Comparison of ENCODE assay signal across 15 cellular contexts in genomic region chr3:4908066-4908768, GRCh38.
DNase-seq lines count a peak whose midpoint lies in the region; ATAC-seq lines count a peak whose summit lies in the region.
"Had no signal": no experiment of that assay in that cellular context is flagged by ENCODE, and none has a peak within 500 bp of the region (broad histone marks: within the 10 kb centered on the region; RNA-seq: fewer than 3 reads in every experiment).

No MANE protein-coding gene starts in this region.

- peaks cover 3% of the 10 kb centered on the region for H3K9me3 Mint-ChIP-seq in activated naive CD4-positive, alpha-beta T cell treated with anti-CD3 and anti-CD28 coated beads, Interleukin-2, amount 10 ng/mL, durations not matched to agents 7 days and 5 days
- H3K9me3 Mint-ChIP-seq in T-cell, result no peaks in the 10 kb centered on the region
- no peaks in the 10 kb centered on the region for H3K9me3 Mint-ChIP-seq in effector memory CD8-positive, alpha-beta T cell
- no peaks in the 10 kb centered on the region for H3K9me3 Mint-ChIP-seq in stimulated activated naive CD8-positive, alpha-beta T cell treated with anti-CD3 and anti-CD28 coated beads, Interleukin-15, Interleukin-2, amounts not matched to agents 100 ng/mL and 50 ng/mL, for 24 hours

- ATAC-seq in T-cell (replicated peaks in 1 of 4) (peak in 3 of 4 experiments; percentile 34 to 65 (median 43)), GM19035 (IDR thresholded peaks at IDR 0.05; ENCODE audit: unreplicated experiment) (no peak)
- peak; percentile 64 for ATAC-seq in effector memory CD8-positive, alpha-beta T cell (replicated peaks)
- ATAC-seq: Right ventricle myocardium inferior had no signal

- H3K27ac Mint-ChIP-seq in activated naive CD4-positive, alpha-beta T cell treated with anti-CD3 and anti-CD28 coated beads, Interleukin-2, amount 10 ng/mL, durations not matched to agents 7 days and 5 days, result peak overlapping the region; percentile 82
- peak overlapping the region; percentile 66 to 87 for H3K27ac Mint-ChIP-seq in T-cell
- peak overlapping the region; percentile 79 to 81 for H3K27ac Mint-ChIP-seq in effector memory CD8-positive, alpha-beta T cell
- H3K27ac Mint-ChIP-seq in stimulated activated naive CD8-positive, alpha-beta T cell treated with anti-CD3 and anti-CD28 coated beads, Interleukin-15, Interleukin-2, amounts not matched to agents 100 ng/mL and 50 ng/mL, for 24 hours, result peak overlapping the region; percentile 88

- POLR2A ChIA-PET in T-cell (lab: Charles Lee), result interaction anchor here in 1 of 2 donors (1.3 kb wide), 1 partner anchor 71 kb away, joined by 3 read pairs; the partner anchor contains the start of gene BHLHE40

- H3K36me3 Mint-ChIP-seq in activated naive CD4-positive, alpha-beta T cell treated with anti-CD3 and anti-CD28 coated beads, Interleukin-2, amount 10 ng/mL, durations not matched to agents 7 days and 5 days, result no peaks in the 10 kb centered on the region
- no peaks in the 10 kb centered on the region for H3K36me3 Mint-ChIP-seq in T-cell
- no peaks in the 10 kb centered on the region for H3K36me3 Mint-ChIP-seq in effector memory CD8-positive, alpha-beta T cell (ENCODE audit: insufficient read depth)
- H3K36me3 Mint-ChIP-seq in stimulated activated naive CD8-positive, alpha-beta T cell treated with anti-CD3 and anti-CD28 coated beads, Interleukin-15, Interleukin-2, amounts not matched to agents 100 ng/mL and 50 ng/mL, for 24 hours (ENCODE audit: low read depth), result no peaks in the 10 kb centered on the region

- CTCF ChIA-PET in activated naive CD4-positive, alpha-beta T cell treated with anti-CD3 and anti-CD28 coated beads, Interleukin-2, amount 10 ng/mL, durations not matched to agents 7 days and 5 days (lab: Charles Lee), result interaction anchor here (1.2 to 2.1 kb wide), 3 partner anchors 38 to 71 kb away, joined by 3 to 11 read pairs (median 7); partner anchors contain the start of gene BHLHE40
- CTCF ChIA-PET in T-cell (lab: Charles Lee), result interaction anchor here in 1 of 2 donors (0.6 to 1.0 kb wide), 2 partner anchors 14 to 197 kb away, joined by 3 read pairs; no protein-coding TSS in a partner anchor

- peaks cover 3% of the 10 kb centered on the region for H3K27me3 Mint-ChIP-seq in activated naive CD4-positive, alpha-beta T cell treated with anti-CD3 and anti-CD28 coated beads, Interleukin-2, amount 10 ng/mL, durations not matched to agents 7 days and 5 days
- no peaks in the 10 kb centered on the region for H3K27me3 Mint-ChIP-seq in T-cell
- no peaks in the 10 kb centered on the region for H3K27me3 Mint-ChIP-seq in effector memory CD8-positive, alpha-beta T cell
- H3K27me3 Mint-ChIP-seq in stimulated activated naive CD8-positive, alpha-beta T cell treated with anti-CD3 and anti-CD28 coated beads, Interleukin-15, Interleukin-2, amounts not matched to agents 100 ng/mL and 50 ng/mL, for 24 hours, result no peaks in the 10 kb centered on the region

- no peak overlapping the region for H3K4me3 Mint-ChIP-seq in activated naive CD4-positive, alpha-beta T cell treated with anti-CD3 and anti-CD28 coated beads, Interleukin-2, amount 10 ng/mL, durations not matched to agents 7 days and 5 days
- peak overlapping the region in 1 of 3 donors; percentile 60 for H3K4me3 Mint-ChIP-seq in T-cell
- peak overlapping the region in 1 of 2 donors; percentile 61 for H3K4me3 Mint-ChIP-seq in effector memory CD8-positive, alpha-beta T cell
- H3K4me3 Mint-ChIP-seq in stimulated activated naive CD8-positive, alpha-beta T cell treated with anti-CD3 and anti-CD28 coated beads, Interleukin-15, Interleukin-2, amounts not matched to agents 100 ng/mL and 50 ng/mL, for 24 hours, result peak overlapping the region; percentile 52

- DNase-seq in activated naive CD4-positive, alpha-beta T cell treated with anti-CD3 and anti-CD28 coated beads, Interleukin-2, amount 10 ng/mL, durations not matched to agents 7 days and 5 days, result no peak
- no peak for DNase-seq in activated naive CD4-positive, alpha-beta T cell treated with anti-CD3 and anti-CD28 coated beads, Interleukin-2, amount 50 U/mL, for 16 hours
- DNase-seq in T-cell, result peak in 2 of 34 experiments; percentile 11
- no peak for DNase-seq in effector memory CD8-positive, alpha-beta T cell
- DNase-seq in inferior parietal cortex (ENCODE audit: extremely low spot score), result no peak
- DNase-seq in OCI-M2 (lab: John Stamatoyannopoulos, UW; ENCODE audit: unreplicated experiment), result no peak
- DNase-seq: anterior cingulate cortex, colonic mucosa, kidney, MV-4-11, T1000, testis had no signal

- H3K4me1 Mint-ChIP-seq in activated naive CD4-positive, alpha-beta T cell treated with anti-CD3 and anti-CD28 coated beads, Interleukin-2, amount 10 ng/mL, durations not matched to agents 7 days and 5 days, result peaks cover 54% of the 10 kb centered on the region
- H3K4me1 Mint-ChIP-seq in T-cell, result peaks cover 55 to 63% (median 57%) of the 10 kb centered on the region in 3 donors
- H3K4me1 Mint-ChIP-seq in effector memory CD8-positive, alpha-beta T cell (ENCODE audit: low read depth in 2 of 2), result peaks cover 21 to 40% of the 10 kb centered on the region in 2 donors
- peaks cover 59% of the 10 kb centered on the region for H3K4me1 Mint-ChIP-seq in stimulated activated naive CD8-positive, alpha-beta T cell treated with anti-CD3 and anti-CD28 coated beads, Interleukin-15, Interleukin-2, amounts not matched to agents 100 ng/mL and 50 ng/mL, for 24 hours (ENCODE audit: low read depth)
